ENCODE assay signal across 28 cellular contexts in genomic region chr4:143127621-143128020, GRCh38.
"Had no signal": no experiment of that assay in that cellular context is flagged by ENCODE, and none has a peak within 500 bp of the region (broad histone marks: within the 10 kb centered on the region; RNA-seq: fewer than 3 reads in every experiment).

No MANE protein-coding gene starts in this region.

- DNase-seq: occipital lobe; ovary; posterior cingulate gyrus; psoas muscle; right cardiac atrium; right lobe of liver; sigmoid colon; small intestine; stimulated activated CD4-positive, alpha-beta T cell treated with anti-CD3 and anti-CD28 coated beads, Interleukin-15, amount 100 ng/mL, for 24 hours; stimulated activated CD4-positive, alpha-beta T cell treated with anti-CD3 and anti-CD28 coated beads, Interleukin-2, amount 100 ng/mL, for 24 hours; stimulated activated CD4-positive, alpha-beta T cell treated with anti-CD3 and anti-CD28 coated beads, Interleukin-2, amount 100 ng/mL, for 48 hours; stimulated activated CD4-positive, alpha-beta T cell treated with anti-CD3 and anti-CD28 coated beads, Interleukin-4, amount 100 ng/mL, for 24 hours; stimulated activated naive B cell treated with anti-CD40 and anti-IgM and Interleukin-4, amounts not matched to agents 10 μg/mL and 1 μg/mL and 100 μg/mL, for 72 hours; stimulated activated naive CD4-positive, alpha-beta T cell treated with Interleukin-2 at 50 U/mL for 16 hours; stomach; thyroid gland; trophoblast cell; upper lobe of left lung had no signal

- H3K4me1 ChIP-seq: neural progenitor cell, parathyroid adenoma, psoas muscle, right lobe of liver, sigmoid colon, stomach, thyroid gland, tibial nerve, upper lobe of left lung, vagina had no signal

- H3K4me1 Mint-ChIP-seq: nephron; neural progenitor cell; stimulated activated effector memory CD8-positive, alpha-beta T cell treated with anti-CD3 and anti-CD28 coated beads, Interleukin-12 subunit alpha, Interleukin-12 subunit beta, amount 100 ng/mL, for 72 hours had no signal

- H3K9me3 ChIP-seq: ovary, psoas muscle, right lobe of liver, stomach, thoracic aorta, thyroid gland, tibial nerve, upper lobe of left lung, vagina had no signal

- H3K79me2 ChIP-seq: parathyroid adenoma had no signal

- H3K4me3 ChIP-seq: neural progenitor cell, ovary, psoas muscle, right lobe of liver, sigmoid colon, stomach, thoracic aorta, thyroid gland, tibial nerve, upper lobe of left lung, vagina had no signal

- ATAC-seq: psoas muscle; right cardiac atrium; right lobe of liver; stimulated activated effector memory CD8-positive, alpha-beta T cell treated with anti-CD3 and anti-CD28 coated beads, Interleukin-12 subunit alpha, Interleukin-12 subunit beta, amount 100 ng/mL, for 72 hours; stimulated activated naive B cell treated with anti-CD40 and anti-IgM and Interleukin-4, amounts not matched to agents 10 μg/mL and 1 μg/mL and 100 μg/mL, for 72 hours had no signal

- H3K27me3 Mint-ChIP-seq: progenitor cell of endocrine pancreas had no signal

- H3K36me3 Mint-ChIP-seq: neural progenitor cell; stimulated activated effector memory CD8-positive, alpha-beta T cell treated with anti-CD3 and anti-CD28 coated beads, Interleukin-12 subunit alpha, Interleukin-12 subunit beta, amount 100 ng/mL, for 72 hours had no signal

- H3K9ac ChIP-seq: neural progenitor cell, parathyroid adenoma had no signal

- FAIRE-seq: small intestine, urothelium cell line had no signal

- H3K27ac ChIP-seq: neural progenitor cell, ovary, parathyroid adenoma, psoas muscle, right lobe of liver, sigmoid colon, stomach, thoracic aorta, thyroid gland, tibial nerve, upper lobe of left lung, vagina had no signal

- H3K27me3 ChIP-seq: neural progenitor cell, ovary, right lobe of liver, sigmoid colon, stomach, thyroid gland, tibial nerve, upper lobe of left lung, vagina had no signal

- H2AFZ ChIP-seq: neural progenitor cell, parathyroid adenoma had no signal

- H3K27ac Mint-ChIP-seq: nephron; neural progenitor cell; progenitor cell of endocrine pancreas; stimulated activated effector memory CD8-positive, alpha-beta T cell treated with anti-CD3 and anti-CD28 coated beads, Interleukin-12 subunit alpha, Interleukin-12 subunit beta, amount 100 ng/mL, for 72 hours; stimulated activated naive B cell treated with anti-CD40 and anti-IgM and Interleukin-4, amounts not matched to agents 10 μg/mL and 1 μg/mL and 100 μg/mL, for 72 hours; stimulated activated naive CD8-positive, alpha-beta T cell treated with anti-CD3 and anti-CD28 coated beads, Interleukin-15, Interleukin-2, amounts not matched to agents 100 ng/mL and 50 ng/mL, for 24 hours had no signal

- H3K4me2 ChIP-seq: neural progenitor cell had no signal

- H3K9me3 Mint-ChIP-seq: neural progenitor cell had no signal

- H3K36me3 ChIP-seq: neural progenitor cell, ovary, right lobe of liver, sigmoid colon, stomach, thoracic aorta, thyroid gland, tibial nerve, upper lobe of left lung, vagina had no signal

- H3K4me3 Mint-ChIP-seq: nephron; neural progenitor cell; stimulated activated effector memory CD8-positive, alpha-beta T cell treated with anti-CD3 and anti-CD28 coated beads, Interleukin-12 subunit alpha, Interleukin-12 subunit beta, amount 100 ng/mL, for 72 hours; stimulated activated naive B cell treated with anti-CD40 and anti-IgM and Interleukin-4, amounts not matched to agents 10 μg/mL and 1 μg/mL and 100 μg/mL, for 72 hours; stimulated activated naive CD8-positive, alpha-beta T cell treated with anti-CD3 and anti-CD28 coated beads, Interleukin-15, Interleukin-2, amounts not matched to agents 100 ng/mL and 50 ng/mL, for 24 hours had no signal
